ENCODE assay signal across 29 cellular contexts in genomic region chr22:27816552-27816951, GRCh38. TPM values are rescaled to one million over a fixed set of nuclear protein-coding genes. Genes with fewer than 3 reads are reported as not detected.
"Had no signal": no experiment of that assay in that cellular context is flagged by ENCODE, and none has a peak within 500 bp of the region (broad histone marks: within the 10 kb centered on the region; RNA-seq: fewer than 3 reads in every experiment).

No MANE protein-coding gene starts in this region.

- H3K4me2 ChIP-seq: neural progenitor cell, smooth muscle cell had no signal

- H3K4me1 ChIP-seq: parathyroid adenoma, psoas muscle, spleen, thyroid gland, upper lobe of left lung, vagina had no signal

- H3K4me3 ChIP-seq: neural progenitor cell, ovary, psoas muscle, skin epidermis, smooth muscle cell, spleen, stomach, thoracic aorta, thyroid gland, tibial nerve, upper lobe of left lung, vagina had no signal

- ATAC-seq: naive thymus-derived CD4-positive, alpha-beta T cell; natural killer cell; psoas muscle; right cardiac atrium; sciatic nerve; stimulated activated effector memory CD8-positive, alpha-beta T cell treated with anti-CD3 and anti-CD28 coated beads, Interleukin-12 subunit alpha, Interleukin-12 subunit beta, amount 100 ng/mL, for 72 hours; stimulated activated naive B cell treated with anti-CD40 and anti-IgM and Interleukin-4, amounts not matched to agents 10 μg/mL and 1 μg/mL and 100 μg/mL, for 72 hours had no signal

- DNase-seq: naive thymus-derived CD4-positive, alpha-beta T cell; natural killer cell; occipital lobe; ovary; posterior cingulate gyrus; psoas muscle; right cardiac atrium; spleen; stimulated activated CD4-positive, alpha-beta T cell treated with anti-CD3 and anti-CD28 coated beads, Interleukin-12 subunit alpha, Interleukin-12 subunit beta, amount 100 ng/mL, for 4 hours; stimulated activated CD4-positive, alpha-beta T cell treated with anti-CD3 and anti-CD28 coated beads, Interleukin-1b, Interleukin-23, amount 100 ng/mL, for 48 hours; stimulated activated CD4-positive, alpha-beta T cell treated with anti-CD3 and anti-CD28 coated beads, Interleukin-4, amount 100 ng/mL, for 1 hour; stimulated activated naive B cell treated with anti-CD40 and anti-IgM and Interleukin-4, amounts not matched to agents 10 μg/mL and 1 μg/mL and 100 μg/mL, for 72 hours; stimulated activated naive CD4-positive, alpha-beta T cell treated with Interleukin-2 at 50 U/mL for 16 hours; stomach; thyroid gland; trophoblast cell; upper lobe of left lung had no signal

- H3K27ac Mint-ChIP-seq: naive thymus-derived CD4-positive, alpha-beta T cell; natural killer cell; nephron; neural progenitor cell; progenitor cell of endocrine pancreas; stimulated activated effector memory CD8-positive, alpha-beta T cell treated with anti-CD3 and anti-CD28 coated beads, Interleukin-12 subunit alpha, Interleukin-12 subunit beta, amount 100 ng/mL, for 72 hours; stimulated activated naive B cell treated with anti-CD40 and anti-IgM and Interleukin-4, amounts not matched to agents 10 μg/mL and 1 μg/mL and 100 μg/mL, for 72 hours; stimulated activated naive CD8-positive, alpha-beta T cell treated with anti-CD3 and anti-CD28 coated beads, Interleukin-15, Interleukin-2, amounts not matched to agents 100 ng/mL and 50 ng/mL, for 24 hours had no signal

- H3K4me3 Mint-ChIP-seq: naive thymus-derived CD4-positive, alpha-beta T cell; natural killer cell; nephron; neural progenitor cell; stimulated activated effector memory CD8-positive, alpha-beta T cell treated with anti-CD3 and anti-CD28 coated beads, Interleukin-12 subunit alpha, Interleukin-12 subunit beta, amount 100 ng/mL, for 72 hours; stimulated activated naive B cell treated with anti-CD40 and anti-IgM and Interleukin-4, amounts not matched to agents 10 μg/mL and 1 μg/mL and 100 μg/mL, for 72 hours; stimulated activated naive CD8-positive, alpha-beta T cell treated with anti-CD3 and anti-CD28 coated beads, Interleukin-15, Interleukin-2, amounts not matched to agents 100 ng/mL and 50 ng/mL, for 24 hours had no signal

- H3K79me2 ChIP-seq: parathyroid adenoma had no signal

- H3K36me3 ChIP-seq: neural progenitor cell, ovary, spleen, stomach, thoracic aorta, thyroid gland, tibial nerve, upper lobe of left lung, vagina had no signal

- H3K27ac ChIP-seq: neural progenitor cell, ovary, parathyroid adenoma, psoas muscle, skin epidermis, spleen, stomach, thoracic aorta, thyroid gland, tibial nerve, upper lobe of left lung, vagina had no signal

- H3K9me3 ChIP-seq: ovary, psoas muscle, stomach, thoracic aorta, thyroid gland, upper lobe of left lung, vagina had no signal

- H3K36me3 Mint-ChIP-seq: naive thymus-derived CD4-positive, alpha-beta T cell; natural killer cell; neural progenitor cell; stimulated activated effector memory CD8-positive, alpha-beta T cell treated with anti-CD3 and anti-CD28 coated beads, Interleukin-12 subunit alpha, Interleukin-12 subunit beta, amount 100 ng/mL, for 72 hours; stimulated activated naive B cell treated with anti-CD40 and anti-IgM and Interleukin-4, amounts not matched to agents 10 μg/mL and 1 μg/mL and 100 μg/mL, for 72 hours had no signal

- H3K4me1 Mint-ChIP-seq: naive thymus-derived CD4-positive, alpha-beta T cell; natural killer cell; stimulated activated effector memory CD8-positive, alpha-beta T cell treated with anti-CD3 and anti-CD28 coated beads, Interleukin-12 subunit alpha, Interleukin-12 subunit beta, amount 100 ng/mL, for 72 hours; stimulated activated naive B cell treated with anti-CD40 and anti-IgM and Interleukin-4, amounts not matched to agents 10 μg/mL and 1 μg/mL and 100 μg/mL, for 72 hours had no signal

- H3K9ac ChIP-seq: neural progenitor cell, parathyroid adenoma had no signal

- H3K9me3 Mint-ChIP-seq: natural killer cell; stimulated activated effector memory CD8-positive, alpha-beta T cell treated with anti-CD3 and anti-CD28 coated beads, Interleukin-12 subunit alpha, Interleukin-12 subunit beta, amount 100 ng/mL, for 72 hours; stimulated activated naive CD8-positive, alpha-beta T cell treated with anti-CD3 and anti-CD28 coated beads, Interleukin-15, Interleukin-2, amounts not matched to agents 100 ng/mL and 50 ng/mL, for 24 hours had no signal

- H2AFZ ChIP-seq: neural progenitor cell, parathyroid adenoma had no signal

- H3K27me3 ChIP-seq: neural progenitor cell, ovary, spleen, stomach, thyroid gland, tibial nerve, upper lobe of left lung, vagina had no signal

RNA-seq across cellular contexts. Expression of gene MN1, which starts 15.0 kb away (rescaled TPM):
- polyA plus RNA-seq: naive thymus-derived CD4-positive, alpha-beta T cell had no signal
